18 cellular contexts compared by ENCODE assay signal in genomic region chr1:111148376-111148881, GRCh38. TPM values are rescaled to one million over a fixed set of nuclear protein-coding genes. Genes with fewer than 3 reads are reported as not detected.
DNase-seq lines count a peak whose midpoint lies in the region; ATAC-seq and TF ChIP-seq lines count a peak whose summit lies in the region.
"Had no signal": no experiment of that assay in that cellular context is flagged by ENCODE, and none has a peak within 500 bp of the region (broad histone marks: within the 10 kb centered on the region; RNA-seq: fewer than 3 reads in every experiment).

No MANE protein-coding gene starts in this region.

- H3K9me3 ChIP-seq in cardiac muscle cell (ENCODE audit: low read depth), result no peaks in the 10 kb centered on the region
- H3K9me3 ChIP-seq in right atrium auricular region, result no peaks in the 10 kb centered on the region
- H3K9me3 ChIP-seq in CD8-positive, alpha-beta memory T cell (ENCODE audit: low read length), result no peaks in the 10 kb centered on the region
- H3K9me3 ChIP-seq: vagina had no signal

- peak overlapping the region; percentile 9 for H3K27ac Mint-ChIP-seq in activated CD8-positive, alpha-beta T cell treated with anti-CD3 and anti-CD28 coated beads for 36 hours
- H3K27ac Mint-ChIP-seq in stimulated activated naive B cell treated with anti-CD40 and anti-IgM and Interleukin-4, amounts not matched to agents 10 μg/mL and 1 μg/mL and 100 μg/mL, for 72 hours, result no peak overlapping the region
- no peak overlapping the region for H3K27ac Mint-ChIP-seq in stimulated activated naive CD8-positive, alpha-beta T cell treated with anti-CD3 and anti-CD28 coated beads, Interleukin-15, amount 100 ng/mL, for 72 hours
- peak overlapping the region in 2 of 8 donors; percentile 20 to 35 for H3K27ac Mint-ChIP-seq in CD8-positive, alpha-beta memory T cell

- H3K36me3 ChIP-seq in cardiac muscle cell, result peaks cover 31% of the 10 kb centered on the region
- peaks cover 6% of the 10 kb centered on the region for H3K36me3 ChIP-seq in right atrium auricular region
- H3K36me3 ChIP-seq in CD8-positive, alpha-beta memory T cell (ENCODE audit: insufficient read depth, low read length), result peaks cover 11% of the 10 kb centered on the region

- TF ChIP-seq CTCF in cardiac muscle cell (IDR thresholded peaks at IDR 0.05; ENCODE audit: low read depth, low read length) (no peak), right atrium auricular region (IDR thresholded peaks at IDR 0.05) (no peak), foreskin keratinocyte (conservative IDR thresholded peaks at IDR 0.05) (no peak)
- TF ChIP-seq CTCF in activated CD8-positive, alpha-beta T cell treated with anti-CD3 and anti-CD28 coated beads for 36 hours (IDR thresholded peaks at IDR 0.05), result no peak

- CTCF ChIA-PET in activated CD8-positive, alpha-beta T cell treated with anti-CD3 and anti-CD28 coated beads for 36 hours (lab: Charles Lee), result interaction anchor here (1.0 kb wide), 1 partner anchor 73 kb away, joined by 5 read pairs; no protein-coding TSS in a partner anchor
- CTCF ChIA-PET in CD8-positive, alpha-beta memory T cell (lab: Charles Lee), result no interaction called here

- H3K4me3 Mint-ChIP-seq in activated CD8-positive, alpha-beta T cell treated with anti-CD3 and anti-CD28 coated beads for 36 hours, result no peak overlapping the region
- H3K4me3 Mint-ChIP-seq in stimulated activated naive B cell treated with anti-CD40 and anti-IgM and Interleukin-4, amounts not matched to agents 10 μg/mL and 1 μg/mL and 100 μg/mL, for 72 hours, result no peak overlapping the region
- H3K4me3 Mint-ChIP-seq in stimulated activated naive CD8-positive, alpha-beta T cell treated with anti-CD3 and anti-CD28 coated beads, Interleukin-15, amount 100 ng/mL, for 72 hours, result no peak overlapping the region
- H3K4me3 Mint-ChIP-seq in CD8-positive, alpha-beta memory T cell, result no peak overlapping the region
- H3K4me3 Mint-ChIP-seq: CD4-positive, alpha-beta memory T cell had no signal

- H3K4me1 Mint-ChIP-seq in activated CD8-positive, alpha-beta T cell treated with anti-CD3 and anti-CD28 coated beads for 36 hours (ENCODE audit: low read depth), result peaks cover 76% of the 10 kb centered on the region
- H3K4me1 Mint-ChIP-seq in stimulated activated naive B cell treated with anti-CD40 and anti-IgM and Interleukin-4, amounts not matched to agents 10 μg/mL and 1 μg/mL and 100 μg/mL, for 72 hours, result peaks cover 40 to 73% of the 10 kb centered on the region in 2 donors
- peaks cover 77% of the 10 kb centered on the region for H3K4me1 Mint-ChIP-seq in stimulated activated naive CD8-positive, alpha-beta T cell treated with anti-CD3 and anti-CD28 coated beads, Interleukin-15, amount 100 ng/mL, for 72 hours
- H3K4me1 Mint-ChIP-seq in CD8-positive, alpha-beta memory T cell, result peaks cover 61 to 90% (median 86%) of the 10 kb centered on the region in 3 donors

- POLR2A ChIA-PET in activated CD8-positive, alpha-beta T cell treated with anti-CD3 and anti-CD28 coated beads for 36 hours (lab: Charles Lee), result no interaction called here
- POLR2A ChIA-PET in CD8-positive, alpha-beta memory T cell (lab: Charles Lee), result interaction anchor here (0.7 kb wide), 1 partner anchor 38 kb away, joined by 3 read pairs; no protein-coding TSS in a partner anchor

- peak overlapping the region; percentile 1 for H3K27ac ChIP-seq in cardiac muscle cell
- no peak overlapping the region for H3K27ac ChIP-seq in right atrium auricular region
- no peak overlapping the region for H3K27ac ChIP-seq in foreskin keratinocyte
- H3K27ac ChIP-seq in CD8-positive, alpha-beta memory T cell (ENCODE audit: low read depth, low read length), result no peak overlapping the region
- H3K27ac ChIP-seq: vagina had no signal

- H3K27me3 Mint-ChIP-seq in activated CD8-positive, alpha-beta T cell treated with anti-CD3 and anti-CD28 coated beads for 36 hours, result no peaks in the 10 kb centered on the region
- no peaks in the 10 kb centered on the region for H3K27me3 Mint-ChIP-seq in stimulated activated naive B cell treated with anti-CD40 and anti-IgM and Interleukin-4, amounts not matched to agents 10 μg/mL and 1 μg/mL and 100 μg/mL, for 72 hours
- no peaks in the 10 kb centered on the region for H3K27me3 Mint-ChIP-seq in stimulated activated naive CD8-positive, alpha-beta T cell treated with anti-CD3 and anti-CD28 coated beads, Interleukin-15, amount 100 ng/mL, for 72 hours
- no peaks in the 10 kb centered on the region for H3K27me3 Mint-ChIP-seq in CD8-positive, alpha-beta memory T cell
- H3K27me3 Mint-ChIP-seq: CD4-positive, alpha-beta memory T cell had no signal

- H3K4me3 ChIP-seq in cardiac muscle cell (no peak overlapping the region), right atrium auricular region (no peak overlapping the region)
- no peak overlapping the region for H3K4me3 ChIP-seq in CD8-positive, alpha-beta memory T cell (ENCODE audit: low read length)
- H3K4me3 ChIP-seq: vagina had no signal

- H3K36me3 Mint-ChIP-seq in activated CD8-positive, alpha-beta T cell treated with anti-CD3 and anti-CD28 coated beads for 36 hours (ENCODE audit: low read depth), result peaks cover 61% of the 10 kb centered on the region
- H3K36me3 Mint-ChIP-seq in stimulated activated naive B cell treated with anti-CD40 and anti-IgM and Interleukin-4, amounts not matched to agents 10 μg/mL and 1 μg/mL and 100 μg/mL, for 72 hours, result peaks cover 34 to 55% of the 10 kb centered on the region in 2 donors
- H3K36me3 Mint-ChIP-seq in CD8-positive, alpha-beta memory T cell, result peaks cover 6 to 64% (median 27%) of the 10 kb centered on the region in 3 donors

- ATAC-seq in GM21786 (IDR thresholded peaks at IDR 0.05; ENCODE audit: unreplicated experiment), result peak; percentile 52
- peak; percentile 37 for ATAC-seq in activated CD8-positive, alpha-beta T cell treated with anti-CD3 and anti-CD28 coated beads for 36 hours
- peak; percentile 33 to 41 for ATAC-seq in stimulated activated naive B cell treated with anti-CD40 and anti-IgM and Interleukin-4, amounts not matched to agents 10 μg/mL and 1 μg/mL and 100 μg/mL, for 72 hours (replicated peaks)
- ATAC-seq in foreskin keratinocyte, result no peak
- ATAC-seq in stimulated activated naive CD8-positive, alpha-beta T cell treated with anti-CD3 and anti-CD28 coated beads, Interleukin-15, amount 100 ng/mL, for 72 hours, result no peak

- no peaks in the 10 kb centered on the region for H3K9me3 Mint-ChIP-seq in activated CD8-positive, alpha-beta T cell treated with anti-CD3 and anti-CD28 coated beads for 36 hours
- H3K9me3 Mint-ChIP-seq in stimulated activated naive B cell treated with anti-CD40 and anti-IgM and Interleukin-4, amounts not matched to agents 10 μg/mL and 1 μg/mL and 100 μg/mL, for 72 hours, result no peaks in the 10 kb centered on the region
- H3K9me3 Mint-ChIP-seq in stimulated activated naive CD8-positive, alpha-beta T cell treated with anti-CD3 and anti-CD28 coated beads, Interleukin-15, amount 100 ng/mL, for 72 hours, result no peaks in the 10 kb centered on the region
- no peaks in the 10 kb centered on the region for H3K9me3 Mint-ChIP-seq in CD8-positive, alpha-beta memory T cell
- H3K9me3 Mint-ChIP-seq: CD4-positive, alpha-beta memory T cell had no signal

- H3K4me1 ChIP-seq in cardiac muscle cell (ENCODE audit: low read depth) (no peaks in the 10 kb centered on the region), right atrium auricular region (peaks cover 0 to 17% of the 10 kb centered on the region in 2 donors), foreskin keratinocyte (no peaks in the 10 kb centered on the region)
- H3K4me1 ChIP-seq in CD8-positive, alpha-beta memory T cell (ENCODE audit: insufficient read depth, low read length), result peaks cover 25% of the 10 kb centered on the region

- intact Hi-C loops in activated CD8-positive, alpha-beta T cell treated with anti-CD3 and anti-CD28 coated beads for 36 hours (cut with micrococcal nuclease), result loop anchor here (5.0 kb wide), 1 partner anchor 49 kb away; no protein-coding TSS in a partner anchor

- no peaks in the 10 kb centered on the region for H3K27me3 ChIP-seq in cardiac muscle cell
- H3K27me3 ChIP-seq in right atrium auricular region, result no peaks in the 10 kb centered on the region
- H3K27me3 ChIP-seq in foreskin keratinocyte, result no peaks in the 10 kb centered on the region
- H3K27me3 ChIP-seq in CD8-positive, alpha-beta memory T cell (ENCODE audit: insufficient read depth, low read length, poor library complexity, severe bottlenecking), result no peaks in the 10 kb centered on the region
- H3K27me3 ChIP-seq: vagina had no signal

- DNase-seq in cardiac muscle cell (ENCODE audit: low read depth in 1 of 2, low spot score in 1 of 2) (no peak), right atrium auricular region (ENCODE audit: low spot score) (no peak), foreskin keratinocyte (no peak)
- DNase-seq in activated CD8-positive, alpha-beta T cell treated with anti-CD3 and anti-CD28 coated beads for 36 hours, result no peak
- no peak for DNase-seq in stimulated activated naive B cell treated with anti-CD40 and anti-IgM and Interleukin-4, amounts not matched to agents 10 μg/mL and 1 μg/mL and 100 μg/mL, for 72 hours
- DNase-seq in stimulated activated naive CD8-positive, alpha-beta T cell treated with anti-CD3 and anti-CD28 coated beads, Interleukin-15, amount 100 ng/mL, for 72 hours, result no peak
- DNase-seq in CD8-positive, alpha-beta memory T cell, result no peak
- DNase-seq: activated CD4-positive, alpha-beta T cell treated with anti-CD3 and anti-CD28 coated beads for 4 hours; activated T-cell treated with anti-CD3 and anti-CD28 coated beads for 4 hours; CD4-positive, alpha-beta memory T cell; NCI-H1436; NCI-H446; retina; SHP77 treated with DMSO at 0.1 percent for 48 hours; T-helper 9 cell had no signal

RNA-seq across cellular contexts. Expression of gene CEPT1, which starts 8.4 kb away (rescaled TPM):
- 15.9 and 21.7 TPM in 2 replicates for total RNA-seq in cardiac muscle cell
- 21.0 TPM in 2 replicates for polyA plus RNA-seq in cardiac muscle cell
- 10 to 100 TPM; 11.6 to 14.0 TPM for total RNA-seq in right atrium auricular region
- total RNA-seq in activated CD8-positive, alpha-beta T cell treated with anti-CD3 and anti-CD28 coated beads for 36 hours, result 10 to 100 TPM; 36.0 to 38.6 TPM
- 36.6 and 37.7 TPM in 2 replicates for total RNA-seq in foreskin keratinocyte
- polyA plus RNA-seq in foreskin keratinocyte, result 13.3 and 16.3 TPM in 2 replicates
- total RNA-seq in CD8-positive, alpha-beta memory T cell, result 10 to 100 TPM; 38.9 to 41.3 TPM
- 23.4 TPM for polyA plus RNA-seq in CD8-positive, alpha-beta memory T cell

RNA-seq across cellular contexts. Expression of gene DRAM2, which starts 8.5 kb away (rescaled TPM):
- total RNA-seq in cardiac muscle cell (51.6 and 64.7 TPM in 2 replicates), right atrium auricular region (10 to 100 TPM; 33.0 to 56.4 TPM), foreskin keratinocyte (33.3 and 35.8 TPM in 2 replicates)
- polyA plus RNA-seq in cardiac muscle cell (69.2 and 110 TPM in 2 replicates), foreskin keratinocyte (30.0 and 33.6 TPM in 2 replicates)
- 10 to 100 TPM; 27.5 to 37.2 TPM for total RNA-seq in activated CD8-positive, alpha-beta T cell treated with anti-CD3 and anti-CD28 coated beads for 36 hours
- 10 to 100 TPM; 25.0 to 27.8 TPM for total RNA-seq in CD8-positive, alpha-beta memory T cell
- polyA plus RNA-seq in CD8-positive, alpha-beta memory T cell, result 69.3 TPM

RNA-seq across cellular contexts. Expression of gene DENND2D, which starts 52.0 kb away (rescaled TPM):
- 0.25 and 1.1 TPM in 2 replicates for total RNA-seq in cardiac muscle cell
- polyA plus RNA-seq in cardiac muscle cell, result 0.37 and 2.3 TPM in 2 replicates
- total RNA-seq in right atrium auricular region, result 1 to 10 TPM; 1.7 to 5.7 TPM
- total RNA-seq in activated CD8-positive, alpha-beta T cell treated with anti-CD3 and anti-CD28 coated beads for 36 hours, result 100 to 1,000 TPM; 201 to 208 TPM
- total RNA-seq in foreskin keratinocyte, result 13.3 and 17.2 TPM in 2 replicates
- 9.7 and 12.7 TPM in 2 replicates for polyA plus RNA-seq in foreskin keratinocyte
- total RNA-seq in CD8-positive, alpha-beta memory T cell, result 100 to 1,000 TPM; 185 to 196 TPM
- 258 TPM for polyA plus RNA-seq in CD8-positive, alpha-beta memory T cell
- total RNA-seq: A673 had no signal

Comparison
In these comparisons a context has a peak if more than half of its experiments do, and no peak if none do; other contexts are left out.
1. ATAC-seq: peak in GM21786 (single experiment), activated CD8-positive, alpha-beta T cell treated with anti-CD3 and anti-CD28 coated beads for 36 hours (single experiment) and stimulated activated naive B cell treated with anti-CD40 and anti-IgM and Interleukin-4, amounts not matched to agents 10 μg/mL and 1 μg/mL and 100 μg/mL, for 72 hours (2 of 2); none in foreskin keratinocyte (single experiment) and stimulated activated naive CD8-positive, alpha-beta T cell treated with anti-CD3 and anti-CD28 coated beads, Interleukin-15, amount 100 ng/mL, for 72 hours (single experiment).
2. RNA of gene DENND2D, which starts 52.0 kb away (total RNA-seq): 201 to 208 TPM in activated CD8-positive, alpha-beta T cell treated with anti-CD3 and anti-CD28 coated beads for 36 hours and 185 to 196 TPM in CD8-positive, alpha-beta memory T cell; 13.3 to 17.2 TPM in foreskin keratinocyte, 1.7 to 5.7 TPM in right atrium auricular region and 0.25 to 1.1 TPM in cardiac muscle cell; every median in the first group is over 10 times any median in the second.